In genomic region chr9:98201749-98202148, GRCh38 we compare ENCODE assay signal across 33 cellular contexts.
"Had no signal": no experiment of that assay in that cellular context is flagged by ENCODE, and none has a peak within 500 bp of the region (broad histone marks: within the 10 kb centered on the region; RNA-seq: fewer than 3 reads in every experiment).

No MANE protein-coding gene starts in this region.

- ATAC-seq: activated CD4-positive, CD25-positive, alpha-beta regulatory T cell treated with anti-CD3 and anti-CD28 coated beads, Interleukin-2, amount 50 U/mL, for 24 hours; activated CD8-positive, alpha-beta T cell treated with anti-CD3 and anti-CD28 coated beads for 36 hours; activated T-cell treated with anti-CD3 and anti-CD28 coated beads, Interleukin-2, amount 50 U/mL, for 4 hours; activated T-helper 17 cell treated with anti-CD3 and anti-CD28 coated beads, Interleukin-2, amount 50 U/mL, for 72 hours; esophagus mucosa; T-helper 17 cell had no signal

- FAIRE-seq: astrocyte, bronchial epithelial cell, frontal cortex had no signal

- H3K4me3 ChIP-seq: coronary artery, dorsolateral prefrontal cortex had no signal

- H3K4me3 Mint-ChIP-seq: activated B cell treated with CpG ODN at 0.5 μM for 24 hours; activated CD8-positive, alpha-beta T cell treated with anti-CD3 and anti-CD28 coated beads for 36 hours; activated naive CD8-positive, alpha-beta T cell; activated T-cell treated with anti-CD3 and anti-CD28 coated beads, Interleukin-2, amount 50 U/mL, for 4 hours; activated T-helper 17 cell treated with anti-CD3 and anti-CD28 coated beads, Interleukin-2, amount 50 U/mL, for 72 hours; central memory CD8-positive, alpha-beta T cell; dendritic cell treated with granulocyte-macrophage colony-stimulating factor and Interleukin-4, amounts not matched to agents 40 ng/mL and 50 ng/mL, for 4 days; endodermal cell; T-helper 17 cell; T-helper 2 cell treated with Interferon-gamma antibody and Interleukin-4, amounts not matched to agents 5 μg/mL and 100 μg/mL, for 36 hours had no signal

- H3K9me3 Mint-ChIP-seq: activated B cell treated with CpG ODN at 0.5 μM for 24 hours; activated CD8-positive, alpha-beta T cell treated with anti-CD3 and anti-CD28 coated beads for 36 hours; activated T-cell treated with anti-CD3 and anti-CD28 coated beads, Interleukin-2, amount 50 U/mL, for 4 hours; activated T-helper 17 cell treated with anti-CD3 and anti-CD28 coated beads, Interleukin-2, amount 50 U/mL, for 72 hours; central memory CD8-positive, alpha-beta T cell; dendritic cell treated with granulocyte-macrophage colony-stimulating factor and Interleukin-4, amounts not matched to agents 40 ng/mL and 50 ng/mL, for 4 days; endodermal cell; T-helper 2 cell treated with Interferon-gamma antibody and Interleukin-4, amounts not matched to agents 5 μg/mL and 100 μg/mL, for 36 hours had no signal

- H3K27me3 ChIP-seq: brain microvascular endothelial cell, dorsolateral prefrontal cortex had no signal

- H3K36me3 ChIP-seq: WERI-Rb-1 had no signal

- H3K27me3 Mint-ChIP-seq: activated B cell treated with CpG ODN at 0.5 μM for 24 hours; activated CD8-positive, alpha-beta T cell treated with anti-CD3 and anti-CD28 coated beads for 36 hours; activated naive CD8-positive, alpha-beta T cell; activated T-helper 17 cell treated with anti-CD3 and anti-CD28 coated beads, Interleukin-2, amount 50 U/mL, for 72 hours; central memory CD8-positive, alpha-beta T cell; dendritic cell treated with granulocyte-macrophage colony-stimulating factor and Interleukin-4, amounts not matched to agents 40 ng/mL and 50 ng/mL, for 4 days; T-helper 17 cell had no signal

- H3K27ac Mint-ChIP-seq: activated CD8-positive, alpha-beta T cell treated with anti-CD3 and anti-CD28 coated beads for 36 hours; activated naive CD8-positive, alpha-beta T cell; dendritic cell treated with granulocyte-macrophage colony-stimulating factor and Interleukin-4, amounts not matched to agents 40 ng/mL and 50 ng/mL, for 4 days; endodermal cell; T-helper 2 cell treated with Interferon-gamma antibody and Interleukin-4, amounts not matched to agents 5 μg/mL and 100 μg/mL, for 36 hours had no signal

- H3K27ac ChIP-seq: brain microvascular endothelial cell, coronary artery, dorsolateral prefrontal cortex, WERI-Rb-1 had no signal

- DNase-seq: activated B cell treated with CpG ODN at 0.5 μM for 24 hours; activated CD4-positive, alpha-beta T cell treated with anti-CD3 and anti-CD28 coated beads for 48 hours; activated CD4-positive, alpha-beta T cell treated with anti-CD3 and anti-CD28 coated beads, Interleukin-2, amount 50 U/mL, for 1 hour; activated CD4-positive, alpha-beta T cell treated with anti-CD3 and anti-CD28 coated beads, Interleukin-2, amount 50 U/mL, for 48 hours; activated CD8-positive, alpha-beta memory T cell treated with anti-CD3 and anti-CD28 coated beads for 24 hours; activated CD8-positive, alpha-beta T cell treated with anti-CD3 and anti-CD28 coated beads for 36 hours; activated effector memory CD4-positive, alpha-beta T cell treated with Interleukin-2 at 50 U/mL for 16 hours; activated gamma-delta T cell treated with Interleukin-2 at 50 U/mL for 16 hours; activated naive CD4-positive, alpha-beta T cell treated with anti-CD3 and anti-CD28 coated beads, Interleukin-2, amount 50 U/mL, for 16 hours; activated naive CD4-positive, alpha-beta T cell treated with Interleukin-2 at 50 U/mL for 16 hours; activated T-cell treated with anti-CD3 and anti-CD28 coated beads, Interleukin-2, amount 50 U/mL, for 4 hours; amniotic stem cell; anterior cingulate cortex; brain microvascular endothelial cell; dorsolateral prefrontal cortex; effector memory CD4-positive, alpha-beta T cell; endodermal cell; foreskin fibroblast; T-helper 1 cell; T-helper 17 cell; T1000; WERI-Rb-1 had no signal

- H3K4me1 Mint-ChIP-seq: activated T-helper 17 cell treated with anti-CD3 and anti-CD28 coated beads, Interleukin-2, amount 50 U/mL, for 72 hours; central memory CD8-positive, alpha-beta T cell had no signal
